14 cellular contexts compared by ENCODE assay signal in the genomic region with DNA sequence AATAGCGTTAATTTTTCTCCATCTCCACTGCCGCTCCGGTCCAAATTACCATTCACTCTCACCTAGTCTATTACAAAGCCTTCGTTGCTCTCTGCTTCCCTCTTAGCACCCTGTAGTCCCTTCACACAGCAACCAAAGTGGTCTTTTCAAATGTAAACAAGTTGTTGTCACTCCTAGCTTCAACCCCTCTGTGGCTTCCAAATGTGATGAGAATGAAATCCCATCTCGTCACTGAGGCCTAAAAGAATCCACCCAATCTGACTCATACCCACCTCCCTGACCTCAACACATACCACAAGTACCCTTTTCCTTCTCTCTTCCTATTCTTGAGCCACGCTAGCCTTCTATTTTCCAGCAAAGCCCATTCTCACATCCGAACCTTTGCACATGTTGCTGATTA. TPM values are rescaled to one million over a fixed set of nuclear protein-coding genes. Genes with fewer than 3 reads are reported as not detected.
DNase-seq lines count a peak whose midpoint lies in the region; ATAC-seq and TF ChIP-seq lines count a peak whose summit lies in the region.
"Had no signal": no experiment of that assay in that cellular context is flagged by ENCODE, and none has a peak within 500 bp of the region (broad histone marks: within the 10 kb centered on the region; RNA-seq: fewer than 3 reads in every experiment).

No MANE protein-coding gene starts in this region.

- peak overlapping the region; percentile 87 for H3K4me3 Mint-ChIP-seq in CD4-positive, alpha-beta T cell
- peak overlapping the region; percentile 48 for H3K4me3 Mint-ChIP-seq in activated naive CD8-positive, alpha-beta T cell

- H3K4me1 Mint-ChIP-seq in CD4-positive, alpha-beta T cell (ENCODE audit: low read depth): peaks cover 58% of the 10 kb centered on the region
- H3K4me1 Mint-ChIP-seq in activated naive CD8-positive, alpha-beta T cell (ENCODE audit: low read depth): peaks cover 56% of the 10 kb centered on the region

- ATAC-seq in CD4-positive, alpha-beta T cell (ENCODE audit: poor library complexity): no peak
- ATAC-seq in right cardiac atrium (no peak), GM18502 (IDR thresholded peaks at IDR 0.05; ENCODE audit: poor library complexity, unreplicated experiment) (no peak)
- ATAC-seq: foreskin keratinocyte, left lung had no signal

- DNase-seq in CD4-positive, alpha-beta T cell: no peak
- DNase-seq in HT1080 (ENCODE audit: low read depth) (peak; percentile 58), myocyte (ENCODE audit: low read depth) (peak; percentile 26), right cardiac atrium (no peak), NCI-H2081 (lab: John Stamatoyannopoulos, UW) (no peak), nucleus accumbens (lab: John Stamatoyannopoulos, UW) (no peak)
- DNase-seq: Calu3, foreskin keratinocyte, left lung, NCI-H1092 treated with DMSO at 0.1 percent for 48 hours, NCI-H526, upper lobe of left lung had no signal

- no peaks in the 10 kb centered on the region for H3K27me3 ChIP-seq in CD4-positive, alpha-beta T cell (ENCODE audit: control insufficient read depth, insufficient read depth, low read length)
- H3K27me3 ChIP-seq in right cardiac atrium (ENCODE audit: control insufficient read depth, insufficient read depth): no peaks in the 10 kb centered on the region
- H3K27me3 ChIP-seq: foreskin keratinocyte, left lung, upper lobe of left lung had no signal

- 76% methylated on average over 7 of the region's 7 CpGs for WGBS in right cardiac atrium

- peak overlapping the region; percentile 91 for H3K27ac Mint-ChIP-seq in CD4-positive, alpha-beta T cell
- H3K27ac Mint-ChIP-seq in activated naive CD8-positive, alpha-beta T cell: peak overlapping the region; percentile 59

- no peaks in the 10 kb centered on the region for H3K27me3 Mint-ChIP-seq in CD4-positive, alpha-beta T cell
- H3K27me3 Mint-ChIP-seq in activated naive CD8-positive, alpha-beta T cell: no peaks in the 10 kb centered on the region

- CTCF ChIA-PET in CD4-positive, alpha-beta T cell (lab: Charles Lee): interaction anchor here (1.1 kb wide), 1 partner anchor 9 kb away, joined by 4 read pairs; no protein-coding TSS in a partner anchor

- H3K9me3 ChIP-seq in CD4-positive, alpha-beta T cell (ENCODE audit: control insufficient read depth, low read length): no peaks in the 10 kb centered on the region
- H3K9me3 ChIP-seq in right cardiac atrium (ENCODE audit: control insufficient read depth, low read length): no peaks in the 10 kb centered on the region
- H3K9me3 ChIP-seq: left lung, upper lobe of left lung had no signal

- peaks cover 2% of the 10 kb centered on the region for H3K4me1 ChIP-seq in right cardiac atrium (ENCODE audit: control insufficient read depth, insufficient read depth, low read length)

- intact Hi-C loops in CD4-positive, alpha-beta T cell (cut with DNase I, micrococcal nuclease): no loop called here
- intact Hi-C loops in right cardiac atrium (cut with DNase I): no loop called here

- no peaks in the 10 kb centered on the region for H3K36me3 Mint-ChIP-seq in CD4-positive, alpha-beta T cell (ENCODE audit: low read depth)
- H3K36me3 Mint-ChIP-seq in activated naive CD8-positive, alpha-beta T cell: peaks cover 4% of the 10 kb centered on the region

- POLR2A ChIA-PET in CD4-positive, alpha-beta T cell (lab: Charles Lee): interaction anchor here (0.9 kb wide), 1 partner anchor 84 kb away, joined by 3 read pairs; no protein-coding TSS in a partner anchor

- no peak for TF ChIP-seq CTCF in CD4-positive, alpha-beta T cell (IDR thresholded peaks at IDR 0.05)

- no peaks in the 10 kb centered on the region for H3K9me3 Mint-ChIP-seq in CD4-positive, alpha-beta T cell
- no peaks in the 10 kb centered on the region for H3K9me3 Mint-ChIP-seq in activated naive CD8-positive, alpha-beta T cell (ENCODE audit: low read depth)

- no peak overlapping the region for H3K4me3 ChIP-seq in right cardiac atrium (ENCODE audit: low read length)
- H3K4me3 ChIP-seq: left lung, upper lobe of left lung had no signal

- no peak overlapping the region for H3K27ac ChIP-seq in CD4-positive, alpha-beta T cell (ENCODE audit: low read depth, low read length)
- no peak overlapping the region for H3K27ac ChIP-seq in right cardiac atrium (ENCODE audit: low read length)
- H3K27ac ChIP-seq: foreskin keratinocyte, left lung, upper lobe of left lung had no signal

RNA-seq across cellular contexts. Expression of a gene that starts 2.2 kb away (rescaled TPM):
- total RNA-seq in CD4-positive, alpha-beta T cell: 10 to 100 TPM; 34.1 to 37.2 TPM
- total RNA-seq in HT1080 (2014; rRNA removed; shearing (Covaris generic)): 28.0 and 34.2 TPM in 2 replicates
- polyA plus RNA-seq in HT1080 (2015; cell fraction: cytosol; rRNA removed): 25.3 and 32.2 TPM in 2 replicates
- polyA plus RNA-seq in HT1080 (2015; cell fraction: nucleus; rRNA removed): 70.0 and 70.2 TPM in 2 replicates
- total RNA-seq in myocyte: 31.3 and 52.0 TPM in 2 replicates
- 29.0 TPM for polyA plus RNA-seq in myocyte (2012)
- total RNA-seq in right cardiac atrium: 10 to 100 TPM; 29.7 to 40.9 (median 36.7) TPM
- polyA plus RNA-seq in right cardiac atrium: 21.1 TPM

RNA-seq across cellular contexts. Expression of a gene that starts 4.3 kb away (rescaled TPM):
- 100 to 1,000 TPM; 210 to 220 TPM for total RNA-seq in CD4-positive, alpha-beta T cell
- total RNA-seq in HT1080 (2014; rRNA removed; shearing (Covaris generic)): 22.1 and 27.4 TPM in 2 replicates
- 13.0 and 15.3 TPM in 2 replicates for polyA plus RNA-seq in HT1080 (2015; cell fraction: cytosol; rRNA removed)
- 7.6 and 12.1 TPM in 2 replicates for polyA plus RNA-seq in HT1080 (2015; cell fraction: nucleus; rRNA removed)
- total RNA-seq in myocyte (7.8 and 10.8 TPM in 2 replicates), right cardiac atrium (10 to 100 TPM; 21.6 to 35.1 (median 25.5) TPM)
- polyA plus RNA-seq in myocyte (2012): 10.6 TPM
- 17.0 TPM for polyA plus RNA-seq in right cardiac atrium

RNA-seq across cellular contexts. Expression of a gene that starts 25.1 kb away (rescaled TPM):
- total RNA-seq in CD4-positive, alpha-beta T cell: 1 to 10 TPM; 2.3 to 3.0 TPM
- 28.9 and 35.8 TPM in 2 replicates for total RNA-seq in HT1080 (2014; rRNA removed; shearing (Covaris generic))
- polyA plus RNA-seq in HT1080 (2015; cell fraction: cytosol; rRNA removed): 23.6 and 36.1 TPM in 2 replicates
- polyA plus RNA-seq in HT1080 (2015; cell fraction: nucleus; rRNA removed): 19.8 and 25.2 TPM in 2 replicates
- total RNA-seq in myocyte (31.0 and 32.7 TPM in 2 replicates), right cardiac atrium (10 to 100 TPM; 17.8 to 21.6 (median 21.0) TPM)
- 30.4 TPM for polyA plus RNA-seq in myocyte (2012)
- 47.6 TPM for polyA plus RNA-seq in right cardiac atrium

RNA-seq across cellular contexts. Expression of a gene that starts 33.5 kb away (rescaled TPM):
- total RNA-seq in CD4-positive, alpha-beta T cell: 1 to 10 TPM; 3.1 to 3.3 TPM
- not detected in 2 replicates for total RNA-seq in HT1080 (2014; rRNA removed; shearing (Covaris generic))
- polyA plus RNA-seq in HT1080 (2015; cell fraction: cytosol; rRNA removed): 0.03 TPM in 1 of 2 replicates, not detected in the other
- polyA plus RNA-seq in HT1080 (2015; cell fraction: nucleus; rRNA removed): 0.14 TPM in 1 of 2 replicates, not detected in the other
- total RNA-seq in myocyte: 0.05 TPM in 1 of 2 replicates, not detected in the other
- 0.08 TPM for polyA plus RNA-seq in myocyte (2012)
- total RNA-seq in right cardiac atrium: under 1 TPM; 0.20 to 0.53 (median 0.33) TPM
- 0.23 TPM for polyA plus RNA-seq in right cardiac atrium

RNA-seq across cellular contexts. Expression of a gene that starts 33.6 kb away (rescaled TPM):
- total RNA-seq in CD4-positive, alpha-beta T cell: 10 to 100 TPM; 24.8 to 25.8 TPM
- 0.40 and 1.0 TPM in 2 replicates for total RNA-seq in HT1080 (2014; rRNA removed; shearing (Covaris generic))
- 2.6 and 2.9 TPM in 2 replicates for polyA plus RNA-seq in HT1080 (2015; cell fraction: cytosol; rRNA removed)
- 2.0 and 3.1 TPM in 2 replicates for polyA plus RNA-seq in HT1080 (2015; cell fraction: nucleus; rRNA removed)
- total RNA-seq in myocyte (0.57 and 1.1 TPM in 2 replicates), right cardiac atrium (1 to 10 TPM; 5.0 to 6.3 (median 5.5) TPM)
- 3.3 TPM for polyA plus RNA-seq in myocyte (2012)
- 2.5 TPM for polyA plus RNA-seq in right cardiac atrium

Comparison
In these comparisons a context has a peak if more than half of its experiments do, and no peak if none do; other contexts are left out.
1. DNase-seq: peak in HT1080 (single experiment) and myocyte (single experiment); none in CD4-positive, alpha-beta T cell (0 of 10), right cardiac atrium (0 of 3), NCI-H2081 (0 of 2) and nucleus accumbens (0 of 56).